Comparison of ENCODE assay signal across 25 cellular contexts in the genomic region with DNA sequence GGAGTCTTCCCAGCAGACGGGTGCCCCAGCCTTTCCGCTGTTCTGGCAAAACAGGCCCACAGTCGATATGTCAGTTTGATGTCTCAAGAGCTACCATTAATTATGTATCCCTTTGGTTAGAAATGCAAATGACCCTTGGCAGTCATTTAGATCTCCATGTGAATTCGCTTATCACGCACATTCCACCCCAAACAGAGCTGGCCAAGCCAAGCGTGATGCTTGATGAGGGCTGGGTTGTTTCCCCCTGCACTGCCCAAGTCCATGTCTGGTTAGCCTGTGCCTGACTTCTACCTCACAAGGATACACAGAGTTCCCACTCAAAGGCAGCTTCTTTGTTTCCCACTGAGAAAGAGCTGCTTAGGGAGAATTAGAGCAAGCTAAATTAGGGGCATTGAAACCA.
"Had no signal": no experiment of that assay in that cellular context is flagged by ENCODE, and none has a peak within 500 bp of the region (broad histone marks: within the 10 kb centered on the region; RNA-seq: fewer than 3 reads in every experiment).

No MANE protein-coding gene starts in this region.

- H3K4me3 ChIP-seq: coronary artery, heart left ventricle, hepatocyte, left lung, mucosa of descending colon, ovary, right atrium auricular region, smooth muscle cell, testis, tibial artery had no signal

- H3K36me3 Mint-ChIP-seq: mesothelial cell of epicardium; naive B cell; stimulated activated effector memory CD8-positive, alpha-beta T cell treated with anti-CD3 and anti-CD28 coated beads, Interleukin-12 subunit alpha, Interleukin-12 subunit beta, amount 100 ng/mL, for 72 hours; type B pancreatic cell had no signal

- H3K9me3 ChIP-seq: heart left ventricle, left lung, mucosa of descending colon, ovary, right atrium auricular region, testis, tibial artery had no signal

- ATAC-seq: effector memory CD8-positive, alpha-beta T cell; heart left ventricle; left cardiac atrium; left lung; mucosa of descending colon; sciatic nerve; stimulated activated naive CD8-positive, alpha-beta T cell treated with anti-CD3 and anti-CD28 coated beads, Interleukin-15, Interleukin-2, amounts not matched to agents 100 U/mL and 50 U/mL, for 24 hours had no signal

- H3K27me3 ChIP-seq: hepatocyte, left lung, ovary, right atrium auricular region, testis, tibial artery had no signal

- H3K4me3 Mint-ChIP-seq: effector memory CD8-positive, alpha-beta T cell; mesothelial cell of epicardium; naive B cell; nephron; stimulated activated effector memory CD8-positive, alpha-beta T cell treated with anti-CD3 and anti-CD28 coated beads, Interleukin-12 subunit alpha, Interleukin-12 subunit beta, amount 100 ng/mL, for 72 hours; type B pancreatic cell had no signal

- H3K36me3 ChIP-seq: heart left ventricle, left lung, ovary, right atrium auricular region, tibial artery had no signal

- H3K27ac ChIP-seq: coronary artery, heart left ventricle, hepatocyte, left lung, ovary, right atrium auricular region, testis, tibial artery had no signal

- H3K4me1 Mint-ChIP-seq: naive B cell; stimulated activated effector memory CD8-positive, alpha-beta T cell treated with anti-CD3 and anti-CD28 coated beads, Interleukin-12 subunit alpha, Interleukin-12 subunit beta, amount 100 ng/mL, for 72 hours had no signal

- H2AFZ ChIP-seq: hepatocyte had no signal

- H3K27me3 Mint-ChIP-seq: type B pancreatic cell had no signal

- H3K27ac Mint-ChIP-seq: effector memory CD8-positive, alpha-beta T cell; mesothelial cell of epicardium; naive B cell; nephron; stimulated activated effector memory CD8-positive, alpha-beta T cell treated with anti-CD3 and anti-CD28 coated beads, Interleukin-12 subunit alpha, Interleukin-12 subunit beta, amount 100 ng/mL, for 72 hours; type B pancreatic cell had no signal

- H3K4me1 ChIP-seq: left lung, right atrium auricular region, testis had no signal

- H3K79me2 ChIP-seq: hepatocyte had no signal

- DNase-seq: dermis blood vessel endothelial cell; effector memory CD8-positive, alpha-beta T cell; erythroblast; heart left ventricle; left cardiac atrium; left lung; mesenchymal stem cell; mucosa of descending colon; naive B cell; ovary; stimulated activated CD4-positive, alpha-beta T cell treated with anti-CD3 and anti-CD28 coated beads, Interleukin-2, amount 100 ng/mL, for 24 hours; stimulated activated CD4-positive, alpha-beta T cell treated with anti-CD3 and anti-CD28 coated beads, Interleukin-4, amount 100 ng/mL, for 24 hours; stimulated activated naive CD8-positive, alpha-beta T cell treated with anti-CD3 and anti-CD28 coated beads, Interleukin-15, Interleukin-2, amounts not matched to agents 100 U/mL and 50 U/mL, for 24 hours; substantia nigra; testis; tibial artery had no signal

- H3K4me2 ChIP-seq: hepatocyte, smooth muscle cell had no signal

- H3K9me3 Mint-ChIP-seq: effector memory CD8-positive, alpha-beta T cell; mesothelial cell of epicardium; naive B cell; nephron; stimulated activated effector memory CD8-positive, alpha-beta T cell treated with anti-CD3 and anti-CD28 coated beads, Interleukin-12 subunit alpha, Interleukin-12 subunit beta, amount 100 ng/mL, for 72 hours; type B pancreatic cell had no signal
